ENCODE assay signal across 17 cellular contexts in the genomic region with DNA sequence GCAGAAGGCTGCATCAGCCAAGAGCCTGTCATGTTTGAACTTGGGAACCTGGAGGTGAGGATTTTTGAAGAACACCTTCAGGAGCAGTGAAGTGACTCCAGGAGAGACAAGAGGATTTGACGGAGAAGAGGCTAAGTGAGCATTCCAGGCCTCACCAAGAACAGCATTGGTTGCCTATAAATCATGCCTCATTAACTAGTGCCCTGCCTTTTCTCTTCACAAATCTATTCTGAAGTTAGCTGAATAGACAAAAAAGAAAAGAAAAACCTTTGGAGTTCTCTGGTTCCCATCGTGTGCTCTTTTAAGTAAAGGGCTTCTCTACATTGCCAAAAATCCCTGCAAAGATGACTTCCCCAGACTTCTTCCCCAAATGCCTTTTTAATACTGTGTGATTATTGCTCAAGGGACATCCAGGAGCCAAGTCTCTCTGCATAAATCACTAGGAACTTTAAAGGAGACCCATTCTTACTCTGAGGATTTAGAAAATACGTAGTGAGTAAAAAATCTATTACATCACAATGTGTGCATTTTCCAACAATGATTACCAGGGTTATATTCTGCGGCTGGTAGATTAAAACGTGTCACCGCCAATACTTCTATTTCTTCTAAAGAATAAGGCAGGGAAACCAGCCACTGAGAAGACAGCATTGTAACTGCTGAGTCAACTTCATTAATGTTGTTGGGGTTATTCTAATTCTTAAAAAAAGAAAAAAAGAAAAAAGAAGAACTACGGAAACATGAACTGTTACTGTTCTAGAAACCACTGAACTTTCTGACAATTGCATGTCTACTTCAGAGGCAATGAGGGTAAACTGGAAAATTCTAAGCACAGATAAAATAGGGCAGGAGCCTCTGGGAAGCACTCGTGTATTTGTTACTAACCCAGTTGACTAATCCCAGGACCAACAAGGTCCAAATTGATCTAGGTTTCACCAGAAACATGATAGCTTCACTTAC.
DNase-seq lines count a peak whose midpoint lies in the region; ATAC-seq and TF ChIP-seq lines count a peak whose summit lies in the region.
"Had no signal": no experiment of that assay in that cellular context is flagged by ENCODE, and none has a peak within 500 bp of the region (broad histone marks: within the 10 kb centered on the region; RNA-seq: fewer than 3 reads in every experiment).

No MANE protein-coding gene starts in this region.

- in situ Hi-C loops in astrocyte of the spinal cord (cut with HindIII; ENCODE audit: low sequenced_read_pairs) = no loop called here

- H4K91ac ChIP-seq in mesenchymal stem cell (ENCODE audit: low read length) = no peak overlapping the region

- no peak overlapping the region for H2AK5ac ChIP-seq in mesenchymal stem cell (ENCODE audit: low read length, severe bottlenecking)

- intact Hi-C loops in right cardiac atrium (cut with DNase I) (no loop called here), Right ventricle myocardium inferior (cut with DNase I) (no loop called here), PC-9 (cut with micrococcal nuclease; ENCODE audit: unreplicated experiment) (no loop called here)

- H3K79me1 ChIP-seq in mesenchymal stem cell (replicated peaks; ENCODE audit: low read length, poor library complexity, severe bottlenecking) = no peaks in the 10 kb centered on the region

- CTCF ChIA-PET in PC-9 (lab: Charles Lee) = interaction anchor here (0.6 kb wide), 1 partner anchor 10 kb away, joined by 3 read pairs; no protein-coding TSS in a partner anchor

- H3K9ac ChIP-seq in mesenchymal stem cell (ENCODE audit: low read length) = peak overlapping the region; percentile 68
- H3K9ac ChIP-seq: neural progenitor cell had no signal

- H3K36me3 ChIP-seq in mesenchymal stem cell (ENCODE audit: control insufficient read depth in 1 of 2, insufficient read depth in 2 of 2, low read depth in 1 of 2, low read length in 2 of 2) (no peaks in the 10 kb centered on the region), PC-9 (ENCODE audit: low read depth) (no peaks in the 10 kb centered on the region)
- H3K36me3 ChIP-seq: adrenal gland, esophagus muscularis mucosa, MG63, neural progenitor cell had no signal

- no peak overlapping the region for H3K23ac ChIP-seq in mesenchymal stem cell (ENCODE audit: low read length in 2 of 2)

- no peak overlapping the region for H2BK120ac ChIP-seq in mesenchymal stem cell (ENCODE audit: low read depth, low read length)

- H3K4ac ChIP-seq in mesenchymal stem cell (ENCODE audit: low read depth in 1 of 2, low read length in 2 of 2) = no peak overlapping the region

- peak overlapping the region; percentile 16 for H3K27ac ChIP-seq in right cardiac atrium (ENCODE audit: low read length)
- H3K27ac ChIP-seq in mesenchymal stem cell (ENCODE audit: low read length, poor library complexity, severe bottlenecking) = peak overlapping the region; percentile 53
- H3K27ac ChIP-seq in PC-9 = no peak overlapping the region
- H3K27ac ChIP-seq: adrenal gland, esophagus muscularis mucosa, neural progenitor cell had no signal

- no peak overlapping the region for H3K18ac ChIP-seq in mesenchymal stem cell (ENCODE audit: low read depth in 1 of 2, low read length in 2 of 2)

- no peak overlapping the region for H2BK15ac ChIP-seq in mesenchymal stem cell (ENCODE audit: low read depth, poor library complexity, severe bottlenecking)

- H3K14ac ChIP-seq in mesenchymal stem cell (ENCODE audit: low read length in 2 of 2) = no peak overlapping the region

- H3K4me1 ChIP-seq in right cardiac atrium (ENCODE audit: control insufficient read depth, insufficient read depth, low read length) (no peaks in the 10 kb centered on the region), mesenchymal stem cell (ENCODE audit: control insufficient read depth, insufficient read depth, low read depth, low read length) (peaks cover 17% of the 10 kb centered on the region), PC-9 (replicated peaks; ENCODE audit: insufficient read depth) (peaks cover 7% of the 10 kb centered on the region; the same call in 1 of the 2 replicates)
- H3K4me1 ChIP-seq: adrenal gland had no signal

- H3K9me3 ChIP-seq in right cardiac atrium (ENCODE audit: control insufficient read depth, low read length) (no peaks in the 10 kb centered on the region), mesenchymal stem cell (ENCODE audit: control insufficient read depth, low read length) (no peaks in the 10 kb centered on the region), PC-9 (ENCODE audit: insufficient read depth, low read depth) (no peaks in the 10 kb centered on the region)
- H3K9me3 ChIP-seq: adrenal gland, esophagus muscularis mucosa, MG63 had no signal

- no TSS peak for BruUV-seq in PC-9 (replicated peaks; lab: Mats Ljungman, UMichigan)

- DNase-seq in right cardiac atrium = no peak
- DNase-seq in Right ventricle myocardium inferior (ENCODE audit: missing footprints) = no peak
- peak; percentile 61 for DNase-seq in astrocyte of the spinal cord (ENCODE audit: low read depth, low spot score)
- no peak for DNase-seq in mesenchymal stem cell
- no peak for DNase-seq in NCI-H1092 (lab: John Stamatoyannopoulos, UW)
- no peak for DNase-seq in PC-9
- DNase-seq in activated CD4-positive, alpha-beta T cell treated with anti-CD3 and anti-CD28 coated beads, Interleukin-2, amount 50 U/mL, for 48 hours = no peak
- DNase-seq: activated CD4-positive, alpha-beta T cell treated with anti-CD3 and anti-CD28 coated beads, Interleukin-2, amount 50 U/mL, for 4 hours; adrenal gland; MG63; NCI-H2081 treated with DMSO at 0.1 percent for 48 hours; NCI-H82; SIG-M5; stimulated activated CD4-positive, alpha-beta T cell treated with anti-CD3 and anti-CD28 coated beads, Interleukin-4, amount 100 ng/mL, for 1 hour had no signal

- H2AFZ ChIP-seq in mesenchymal stem cell (ENCODE audit: low read depth, low read length) = no peak overlapping the region
- no peak overlapping the region for H2AFZ ChIP-seq in PC-9
- H2AFZ ChIP-seq: neural progenitor cell had no signal

- POLR2A ChIA-PET in PC-9 (lab: Charles Lee; ENCODE audit: unreplicated experiment) = no interaction called here

- no peak overlapping the region for H4K8ac ChIP-seq in mesenchymal stem cell (ENCODE audit: low read length)

- no peak overlapping the region for H3K4me2 ChIP-seq in mesenchymal stem cell (ENCODE audit: low read length, poor library complexity, severe bottlenecking)
- no peak overlapping the region for H3K4me2 ChIP-seq in PC-9
- H3K4me2 ChIP-seq: neural progenitor cell had no signal

- 45% methylated on average over 8 of the region's 8 CpGs for WGBS in right cardiac atrium
- 89% methylated on average over 6 of the region's 8 CpGs for WGBS in mesenchymal stem cell

- H3K79me2 ChIP-seq in PC-9 (ENCODE audit: low read depth) = no peaks in the 10 kb centered on the region

- no peaks in the 10 kb centered on the region for H3K9me2 ChIP-seq in PC-9 (ENCODE audit: insufficient read depth)

- no peaks in the 10 kb centered on the region for H4K20me1 ChIP-seq in PC-9 (ENCODE audit: insufficient read depth)

- H2BK5ac ChIP-seq in mesenchymal stem cell (ENCODE audit: low read depth, low read length, poor library complexity, severe bottlenecking) = no peak overlapping the region

- H3K27me3 ChIP-seq in right cardiac atrium (ENCODE audit: control insufficient read depth, insufficient read depth) (no peaks in the 10 kb centered on the region), mesenchymal stem cell (ENCODE audit: control insufficient read depth in 1 of 2, insufficient read depth in 1 of 2, low read length in 2 of 2) (no peaks in the 10 kb centered on the region), PC-9 (ENCODE audit: insufficient read depth, low read depth) (no peaks in the 10 kb centered on the region)
- H3K27me3 ChIP-seq: adrenal gland, esophagus muscularis mucosa, MG63, neural progenitor cell had no signal

- no peak for TF ChIP-seq CTCF in astrocyte of the spinal cord (IDR thresholded peaks at IDR 0.05; ENCODE audit: low read depth, low read length)
- TF ChIP-seq CTCF in PC-9 (conservative IDR thresholded peaks at IDR 0.05) = no peak

- H2BK12ac ChIP-seq in mesenchymal stem cell (ENCODE audit: low read length in 2 of 2) = no peak overlapping the region

- no peak overlapping the region for H3K4me3 ChIP-seq in right cardiac atrium (ENCODE audit: low read length)
- no peak overlapping the region for H3K4me3 ChIP-seq in astrocyte of the spinal cord (ENCODE audit: low read depth, low read length)
- peak overlapping the region in 1 of 2 experiments; percentile 38 for H3K4me3 ChIP-seq in mesenchymal stem cell (ENCODE audit: insufficient read depth in 1 of 2, low read depth in 1 of 2, low read length in 2 of 2)
- no peak overlapping the region for H3K4me3 ChIP-seq in PC-9
- H3K4me3 ChIP-seq: adrenal gland, esophagus muscularis mucosa, MG63, neural progenitor cell had no signal

- peak; percentile 55 to 73 for ATAC-seq in right cardiac atrium
- no peak for ATAC-seq in Right ventricle myocardium inferior
- ATAC-seq in HG03520 (IDR thresholded peaks at IDR 0.05; ENCODE audit: unreplicated experiment) = no peak

- H3F3A ChIP-seq in PC-9 (ENCODE audit: insufficient read depth, low read depth) = no peaks in the 10 kb centered on the region

Comparison
In these comparisons a context has a peak if more than half of its experiments do, and no peak if none do; other contexts are left out.
1. ATAC-seq: peak in right cardiac atrium (2 of 2); none in Right ventricle myocardium inferior (single experiment) and HG03520 (single experiment).